ENCODE assay signal across 8 cellular contexts in the genomic region with DNA sequence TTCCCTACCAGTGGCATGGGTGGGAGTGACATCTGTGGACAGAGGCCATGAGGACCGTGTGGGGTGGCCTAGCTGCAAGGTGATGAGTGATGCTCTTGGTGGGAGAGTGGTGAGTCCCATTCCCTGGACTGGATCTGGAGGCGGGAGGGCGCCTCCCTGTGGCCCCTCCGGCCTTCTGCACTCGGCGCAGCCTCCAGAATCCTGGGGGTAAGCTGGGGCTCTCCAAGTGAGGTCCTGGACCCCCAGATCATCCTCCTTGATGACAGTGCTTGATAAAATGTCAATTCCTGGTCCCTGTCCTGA. TPM values are rescaled to one million over a fixed set of nuclear protein-coding genes. Genes with fewer than 3 reads are reported as not detected.
A peak's percentile ranks its signal among the peaks of the same experiment; 100 is the strongest.
DNase-seq lines count a peak whose midpoint lies in the region; ATAC-seq and TF ChIP-seq lines count a peak whose summit lies in the region.

No MANE protein-coding gene starts in this region.

- TF ChIP-seq CTCF in LNCAP (IDR thresholded peaks at IDR 0.05) (peak; percentile 40), choroid plexus epithelial cell (conservative IDR thresholded peaks at IDR 0.05; ENCODE audit: low read depth, low read length) (peak; percentile 66), neural crest cell (conservative IDR thresholded peaks at IDR 0.05) (peak; percentile 55)

- peak overlapping the region; percentile 71 for H3K4me3 Mint-ChIP-seq in neural crest cell

- peaks cover 7% of the 10 kb centered on the region for H3K27me3 Mint-ChIP-seq in neural crest cell (ENCODE audit: low read depth)

- ATAC-seq in HG03521 (IDR thresholded peaks at IDR 0.05; ENCODE audit: unreplicated experiment) (no peak), HG02571 (IDR thresholded peaks at IDR 0.05; ENCODE audit: unreplicated experiment) (no peak)

- DNase-seq in DMS53 (lab: John Stamatoyannopoulos, UW) (peak; percentile 45), DMS53 treated with DMSO at 0.1 percent for 48 hours (lab: John Stamatoyannopoulos, UW; ENCODE audit: unreplicated experiment) (no peak), choroid plexus epithelial cell (ENCODE audit: low read depth) (peak; percentile 45), neural crest cell (ENCODE audit: low read depth, low spot score) (no peak), SHP77 treated with DMSO at 0.1 percent for 48 hours (lab: John Stamatoyannopoulos, UW) (no peak)

- H3K9me3 Mint-ChIP-seq in neural crest cell = no peaks in the 10 kb centered on the region

- peaks cover 20% of the 10 kb centered on the region for H3K4me1 Mint-ChIP-seq in neural crest cell

- H3K36me3 Mint-ChIP-seq in neural crest cell (ENCODE audit: low read depth) = no peaks in the 10 kb centered on the region

- no peak overlapping the region for H3K4me3 ChIP-seq in choroid plexus epithelial cell (ENCODE audit: low read depth, low read length)

- no peak overlapping the region for H3K27ac Mint-ChIP-seq in neural crest cell (ENCODE audit: unreplicated experiment)

RNA-seq across cellular contexts. Expression of a gene that starts 32.3 kb away (rescaled TPM):
- total RNA-seq in neural crest cell = 11.9 and 13.6 TPM in 2 replicates

Comparison
In these comparisons a context has a peak if more than half of its experiments do, and no peak if none do; other contexts are left out.
1. DNase-seq: peak in DMS53 (single experiment) and choroid plexus epithelial cell (single experiment); none in DMS53 treated with DMSO at 0.1 percent for 48 hours (single experiment), neural crest cell (single experiment) and SHP77 treated with DMSO at 0.1 percent for 48 hours (single experiment).
2. Peak in every context shown above with its lines, with median percentiles within 50 percentile points of each other: CTCF ChIP-seq.